Comparison of ENCODE assay signal across 24 cellular contexts in the genomic region with DNA sequence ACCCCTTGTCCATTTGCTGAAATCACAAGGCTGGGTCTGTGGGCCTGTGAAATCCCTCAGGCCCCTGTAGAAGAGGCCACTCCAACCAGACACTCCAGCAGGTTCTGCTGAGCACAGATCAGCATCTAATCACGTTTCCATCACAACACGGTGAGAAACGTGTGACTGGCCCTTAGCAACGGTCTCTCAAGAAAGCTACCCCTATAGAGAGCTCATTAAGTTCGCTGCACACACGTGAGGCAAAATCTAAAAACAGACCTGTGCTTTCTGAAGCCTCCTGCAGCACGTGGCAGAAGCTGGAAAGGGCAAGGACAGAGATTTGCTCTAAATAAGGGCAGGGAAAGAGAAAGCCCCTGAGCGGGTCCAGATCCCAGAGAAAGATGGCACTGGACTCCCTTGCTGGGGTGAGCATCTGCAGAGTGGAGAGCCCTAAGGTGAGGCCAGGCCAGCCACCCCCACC. TPM values are rescaled to one million over a fixed set of nuclear protein-coding genes. Genes with fewer than 3 reads are reported as not detected.
DNase-seq lines count a peak whose midpoint lies in the region; ATAC-seq and TF ChIP-seq lines count a peak whose summit lies in the region.
"Had no signal": no experiment of that assay in that cellular context is flagged by ENCODE, and none has a peak within 500 bp of the region (broad histone marks: within the 10 kb centered on the region; RNA-seq: fewer than 3 reads in every experiment).

No MANE protein-coding gene starts in this region.

- POLR2A ChIA-PET in IMR-90 (lab: Charles Lee; ENCODE audit: unreplicated experiment) = no interaction called here

- no peak overlapping the region for H4K91ac ChIP-seq in IMR-90 (ENCODE audit: insufficient read depth, low read depth, low read length)

- H3K4me1 ChIP-seq in IMR-90 (ENCODE audit: control insufficient read depth, insufficient read depth, low read length) = no peaks in the 10 kb centered on the region
- no peaks in the 10 kb centered on the region for H3K4me1 ChIP-seq in mucosa of descending colon (ENCODE audit: low read depth)

- TF ChIP-seq EP300 in neural cell (conservative IDR thresholded peaks at IDR 0.05; ENCODE audit: poor library complexity, severe bottlenecking) = peak; percentile 48

- no peaks in the 10 kb centered on the region for H4K20me1 ChIP-seq in IMR-90 (ENCODE audit: insufficient read depth, low read length)
- H4K20me1 ChIP-seq in neural cell (ENCODE audit: insufficient read depth) = no peaks in the 10 kb centered on the region

- no TSS peak for BruUV-seq in IMR-90 (replicated peaks; lab: Mats Ljungman, UMichigan)

- H2AK5ac ChIP-seq in IMR-90 (ENCODE audit: low read depth, low read length) = no peak overlapping the region

- H3K27me3 ChIP-seq in IMR-90 (ENCODE audit: control insufficient read depth, insufficient read depth, low read length) = peaks cover 5% of the 10 kb centered on the region
- no peaks in the 10 kb centered on the region for H3K27me3 ChIP-seq in neural cell (ENCODE audit: insufficient read depth, low read depth, low read length)

- TF ChIP-seq CTCF in IMR-90 (conservative IDR thresholded peaks at IDR 0.05; ENCODE audit: low read depth, low read length) = no peak
- TF ChIP-seq CTCF in neural cell (IDR thresholded peaks at IDR 0.05; ENCODE audit: poor library complexity, severe bottlenecking) = no peak
- TF ChIP-seq CTCF in mucosa of descending colon (IDR thresholded peaks at IDR 0.05) = no peak

- H3K4me2 ChIP-seq in IMR-90 (ENCODE audit: low read depth, low read length) = no peak overlapping the region
- no peak overlapping the region for H3K4me2 ChIP-seq in neural cell (ENCODE audit: low read length)

- H2AFZ ChIP-seq in IMR-90 (replicated peaks; ENCODE audit: low read length, poor library complexity) (peak overlapping the region; percentile 5), neural cell (ENCODE audit: low read depth, low read length) (no peak overlapping the region)
- H2AFZ ChIP-seq: GM23248 had no signal

- no peak overlapping the region for H3K9ac ChIP-seq in IMR-90 (ENCODE audit: low read depth, low read length)
- peak overlapping the region; percentile 38 for H3K9ac ChIP-seq in neural cell (ENCODE audit: low read length)
- H3K9ac ChIP-seq: GM23248 had no signal

- H2BK20ac ChIP-seq in IMR-90 (ENCODE audit: low read depth, low read length) = no peak overlapping the region

- H4K8ac ChIP-seq in IMR-90 (ENCODE audit: low read depth in 2 of 2, low read length in 2 of 2) = no peak overlapping the region

- no peak for TF ChIP-seq RAD21 in IMR-90 (IDR thresholded peaks at IDR 0.05; ENCODE audit: low read length)
- TF ChIP-seq RAD21 in neural cell (conservative IDR thresholded peaks at IDR 0.05) = no peak

- CTCF ChIA-PET in IMR-90 (lab: Yijun Ruan, JAX) = no interaction called here

- peak; percentile 10 for DNase-seq in DMS79 (lab: John Stamatoyannopoulos, UW)
- no peak for DNase-seq in IMR-90
- peak; percentile 35 for DNase-seq in SK-N-DZ (ENCODE audit: low spot score)
- no peak for DNase-seq in NCI-H1930 (lab: John Stamatoyannopoulos, UW)
- no peak for DNase-seq in mucosa of descending colon
- DNase-seq in SW480 (ENCODE audit: low spot score) = no peak
- DNase-seq: CD4-positive, CD25-positive, alpha-beta regulatory T cell; GM23248; NCI-H1105; NCI-H1694; NCI-H2081 treated with DMSO at 0.1 percent for 48 hours; NCI-H226; NCI-H524 treated with DMSO at 0.1 percent for 48 hours; Right ventricle myocardium superior; SW 1271 had no signal

- no peaks in the 10 kb centered on the region for H3F3A ChIP-seq in neural cell (ENCODE audit: insufficient read depth, low read length, poor library complexity, severe bottlenecking)

- dilution Hi-C loops in IMR-90 (cut with HindIII; ENCODE audit: low sequenced_read_pairs, unreplicated experiment) = loop anchor here (25.0 kb wide), 1 partner anchor 322 kb away; no protein-coding TSS in a partner anchor

- WGBS in IMR-90 (ENCODE audit: extremely low coverage in 2 of 2, insufficient read length in 1 of 2), 2 experiments = 56% methylated on average over 4 of the region's 8 CpGs; no CpG with 5 or more reads in 1 of the 2 experiments

- H3K36me3 ChIP-seq in IMR-90 (ENCODE audit: control insufficient read depth, insufficient read depth, low read length) = no peaks in the 10 kb centered on the region
- no peaks in the 10 kb centered on the region for H3K36me3 ChIP-seq in neural cell (ENCODE audit: insufficient read depth, low read length)
- no peaks in the 10 kb centered on the region for H3K36me3 ChIP-seq in mucosa of descending colon (ENCODE audit: low read depth)
- H3K36me3 ChIP-seq: HAP-1 had no signal

- no peaks in the 10 kb centered on the region for H3K79me2 ChIP-seq in neural cell (replicated peaks; ENCODE audit: insufficient read depth, low read length)

- H3K23ac ChIP-seq in IMR-90 (ENCODE audit: low read depth, low read length) = no peak overlapping the region

- no peak overlapping the region for H4K5ac ChIP-seq in IMR-90 (ENCODE audit: low read depth, low read length)

- H3K4me3 ChIP-seq in IMR-90 (ENCODE audit: insufficient read depth, low read depth, low read length) (no peak overlapping the region), neural cell (ENCODE audit: low read length) (no peak overlapping the region), mucosa of descending colon (no peak overlapping the region)
- H3K4me3 ChIP-seq: GM12878, GM23248, HAP-1 had no signal

- H2BK5ac ChIP-seq in IMR-90 (ENCODE audit: low read depth, low read length, poor library complexity, severe bottlenecking) = no peak overlapping the region

- no peaks in the 10 kb centered on the region for H3K9me2 ChIP-seq in neural cell (ENCODE audit: insufficient read depth, low read length)

- ATAC-seq in IMR-90 (ENCODE audit: low read depth) (no peak), GM18909 (IDR thresholded peaks at IDR 0.05; ENCODE audit: poor library complexity, unreplicated experiment) (no peak), mucosa of descending colon (no peak)
- ATAC-seq: GM12878 had no signal

- in situ Hi-C loops in IMR-90 (cut with MboI; ENCODE audit: low sequenced_read_pairs) = loop anchor here (5.0 kb wide), 1 partner anchor 332 kb away; no protein-coding TSS in a partner anchor

- no peak overlapping the region for H2AK9ac ChIP-seq in IMR-90 (replicated peaks; ENCODE audit: low read depth, low read length, poor library complexity)

- no peaks in the 10 kb centered on the region for H3K9me1 ChIP-seq in IMR-90 (ENCODE audit: insufficient read depth, low read length)

- H3K9me3 ChIP-seq in IMR-90 (ENCODE audit: control insufficient read depth, insufficient read depth, low read length) (no peaks in the 10 kb centered on the region), neural cell (ENCODE audit: low read length) (no peaks in the 10 kb centered on the region), mucosa of descending colon (no peaks in the 10 kb centered on the region)
- H3K9me3 ChIP-seq: HAP-1 had no signal

- no peak overlapping the region for H3K56ac ChIP-seq in IMR-90 (ENCODE audit: extremely low read depth, insufficient read depth, low read length)

- no peak overlapping the region for H3K14ac ChIP-seq in IMR-90 (replicated peaks; ENCODE audit: low read depth, low read length)

- H3K18ac ChIP-seq in IMR-90 (ENCODE audit: low read depth, low read length) = no peak overlapping the region

- intact Hi-C loops in IMR-90 (cut with micrococcal nuclease) = loop anchor here (10.0 kb wide), 1 partner anchor 240 kb away; no protein-coding TSS in a partner anchor
- intact Hi-C loops in mucosa of descending colon (cut with DNase I, micrococcal nuclease) = no loop called here

- H3K79me1 ChIP-seq in IMR-90 (ENCODE audit: low read depth in 1 of 2, low read length in 2 of 2) = no peaks in the 10 kb centered on the region

- H2BK15ac ChIP-seq in IMR-90 (ENCODE audit: low read depth, low read length) = no peak overlapping the region

- no peak overlapping the region for H2BK120ac ChIP-seq in IMR-90 (ENCODE audit: low read depth, low read length)

- H3K4ac ChIP-seq in IMR-90 (ENCODE audit: low read depth, low read length) = no peak overlapping the region

- H3K27ac ChIP-seq in IMR-90 (ENCODE audit: insufficient read depth, low read length) = no peak overlapping the region
- peak overlapping the region; percentile 79 for H3K27ac ChIP-seq in neural cell (ENCODE audit: low read length)
- H3K27ac ChIP-seq: GM23248 had no signal

- no peak for TF ChIP-seq POLR2A in IMR-90 (IDR thresholded peaks at IDR 0.05; ENCODE audit: low read depth, low read length)

TF ChIP-seq in IMR-90, 13 proteins besides CTCF, POLR2A, EP300 and RAD21 (continues in another document):
- no peak for TF ChIP-seq SMC3 (IDR thresholded peaks at IDR 0.05; ENCODE audit: low read depth, low read length)
- no peak for TF ChIP-seq MAFK (IDR thresholded peaks at IDR 0.05; ENCODE audit: low read depth, low read length)
- no peak for TF ChIP-seq RCOR1 (IDR thresholded peaks at IDR 0.05; ENCODE audit: insufficient replicate concordance, low read length)

TF ChIP-seq in neural cell, 6 proteins besides CTCF, POLR2A, EP300 and RAD21:
- TF ChIP-seq TAF1 (IDR thresholded peaks at IDR 0.05; ENCODE audit: low read depth) (no peak), MXI1 (conservative IDR thresholded peaks at IDR 0.05; ENCODE audit: poor library complexity, severe bottlenecking) (peak; percentile 64), POLR2AphosphoS5 (IDR thresholded peaks at IDR 0.05) (peak; percentile 54)

RNA-seq across cellular contexts. Expression of a gene that starts 56.6 kb away (rescaled TPM):
- not detected in 2 replicates for total RNA-seq in IMR-90 (2012; rRNA removed)
- not detected in 2 replicates for polyA plus RNA-seq in IMR-90 (2012; rRNA removed)
- polyA plus RNA-seq in IMR-90 (2012; cell fraction: cytosol; rRNA removed) = not detected in 2 replicates
- not detected in 2 replicates for polyA plus RNA-seq in IMR-90 (2012; cell fraction: nucleus; rRNA removed; ENCODE audit: low replicate concordance)
- polyA plus RNA-seq in SK-N-DZ (2014; cell fraction: cytosol; rRNA removed) = 0.46 TPM in 1 of 2 replicates, not detected in the other
- not detected in 2 replicates for polyA plus RNA-seq in SK-N-DZ (2014; cell fraction: nucleus; rRNA removed)
- polyA plus RNA-seq in neural cell = 1.4 and 7.3 TPM in 2 replicates
- polyA minus RNA-seq in neural cell = 3.0 and 3.7 TPM in 2 replicates
- not detected for total RNA-seq in mucosa of descending colon
- total RNA-seq: A673; CD4-positive, CD25-positive, alpha-beta regulatory T cell; GM12878; GM23248; Right ventricle myocardium superior; RPMI7951; SK-MEL-5 had no signal
- polyA plus RNA-seq: BJ; CD4-positive, CD25-positive, alpha-beta regulatory T cell; GM12878; GM23248; IgD-negative memory B cell had no signal

Comparison
In these comparisons a context has a peak if more than half of its experiments do, and no peak if none do; other contexts are left out.
1. DNase-seq: peak in DMS79 (single experiment) and SK-N-DZ (single experiment); none in IMR-90 (single experiment), NCI-H1930 (0 of 2), mucosa of descending colon (0 of 3) and SW480 (single experiment).